Comparison of ENCODE assay signal across 9 cellular contexts in genomic region chr9:127629468-127630081, GRCh38. TPM values are rescaled to one million over a fixed set of nuclear protein-coding genes. Genes with fewer than 3 reads are reported as not detected.
DNase-seq lines count a peak whose midpoint lies in the region; ATAC-seq, FAIRE-seq and TF ChIP-seq lines count a peak whose summit lies in the region.
"Had no signal": no experiment of that assay in that cellular context is flagged by ENCODE, and none has a peak within 500 bp of the region (broad histone marks: within the 10 kb centered on the region; RNA-seq: fewer than 3 reads in every experiment).

No MANE protein-coding gene starts in this region.

- CTCF ChIA-PET in RWPE1 (lab: Yijun Ruan, JAX) = interaction anchor here (0.7 kb wide), 1 partner anchor 105 kb away, joined by 3 read pairs; no protein-coding TSS in a partner anchor
- CTCF ChIA-PET in HEK293T (lab: Yijun Ruan, JAX) = no interaction called here

- peak; percentile 8; the same call in 1 of the 3 replicates for TF ChIP-seq CTCF in GM12872 (IDR thresholded peaks at IDR 0.05; ENCODE audit: insufficient read depth, low read depth, low read length)
- TF ChIP-seq CTCF in RWPE1 (conservative IDR thresholded peaks at IDR 0.05; ENCODE audit: low read depth) = no peak
- peak; percentile 11 for TF ChIP-seq CTCF in fibroblast of the aortic adventitia (IDR thresholded peaks at IDR 0.05; ENCODE audit: insufficient read depth, low read length)
- no peak for TF ChIP-seq CTCF in omental fat pad (IDR thresholded peaks at IDR 0.05)

- FAIRE-seq in HTR-8/SVneo (lab: Jason Lieb, UNC) = no peak

- no peak overlapping the region for H3K4me3 ChIP-seq in fibroblast of the aortic adventitia (ENCODE audit: low read depth, low read length)

- POLR2A ChIA-PET in RWPE1 (lab: Yijun Ruan, JAX; ENCODE audit: low non-redundant PET) = no interaction called here
- POLR2A ChIA-PET in HEK293T (lab: Yijun Ruan, JAX) = interaction anchor here (1.9 kb wide), 1 partner anchor 21 kb away, joined by 4 read pairs; no protein-coding TSS in a partner anchor

- H3K27ac ChIP-seq in RWPE1 = peak overlapping the region; percentile 58
- H3K27ac ChIP-seq: KMS-11 had no signal

- no peak for DNase-seq in RWPE1 (ENCODE audit: low spot score)
- DNase-seq in fibroblast of the aortic adventitia (ENCODE audit: low read depth) = no peak
- DNase-seq in omental fat pad (ENCODE audit: low spot score) = no peak
- no peak for DNase-seq in HTR-8/SVneo (ENCODE audit: insufficient read length, low spot score)
- no peak for DNase-seq in HEK293T (ENCODE audit: extremely low spot score)
- DNase-seq: stimulated activated CD4-positive, alpha-beta T cell treated with anti-CD3 and anti-CD28 coated beads, Interleukin-12 subunit alpha, Interleukin-12 subunit beta, amount 100 ng/mL, for 4 hours had no signal

- ATAC-seq in omental fat pad (ENCODE audit: low FRiP score) (peak; percentile 80), GM18867 (IDR thresholded peaks at IDR 0.05; ENCODE audit: unreplicated experiment) (no peak)

TF ChIP-seq in HEK293T, 16 proteins besides CTCF, POLR2A, EP300 and RAD21:
- TF ChIP-seq, protein P1, sequence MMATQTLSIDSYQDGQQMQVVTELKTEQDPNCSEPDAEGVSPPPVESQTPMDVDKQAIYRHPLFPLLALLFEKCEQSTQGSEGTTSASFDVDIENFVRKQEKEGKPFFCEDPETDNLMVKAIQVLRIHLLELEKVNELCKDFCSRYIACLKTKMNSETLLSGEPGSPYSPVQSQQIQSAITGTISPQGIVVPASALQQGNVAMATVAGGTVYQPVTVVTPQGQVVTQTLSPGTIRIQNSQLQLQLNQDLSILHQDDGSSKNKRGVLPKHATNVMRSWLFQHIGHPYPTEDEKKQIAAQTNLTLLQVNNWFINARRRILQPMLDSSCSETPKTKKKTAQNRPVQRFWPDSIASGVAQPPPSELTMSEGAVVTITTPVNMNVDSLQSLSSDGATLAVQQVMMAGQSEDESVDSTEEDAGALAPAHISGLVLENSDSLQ (IDR thresholded peaks at IDR 0.05) = no peak
- TF ChIP-seq L3MBTL2 (conservative IDR thresholded peaks at IDR 0.05) = no peak
- no peak for TF ChIP-seq ARNT (IDR thresholded peaks at IDR 0.05)

RNA-seq across cellular contexts. Expression of gene STXBP1, which starts 17.5 kb away (rescaled TPM):
- total RNA-seq in fibroblast of the aortic adventitia (ENCODE audit: low replicate concordance) (25.5 and 40.6 TPM in 2 replicates), omental fat pad (10 to 100 TPM; 47.0 to 81.0 (median 66.4) TPM)

Comparison
In these comparisons a context has a peak if more than half of its experiments do, and no peak if none do; other contexts are left out.
1. CTCF ChIP-seq: peak in GM12872 (single experiment) and fibroblast of the aortic adventitia (single experiment); none in RWPE1 (single experiment) and omental fat pad (0 of 3).